In genomic region chrX:50711907-50712306, GRCh38 we compare ENCODE assay signal across 26 cellular contexts.
DNase-seq lines count a peak whose midpoint lies in the region; ATAC-seq, FAIRE-seq and TF ChIP-seq lines count a peak whose summit lies in the region.
"Had no signal": no experiment of that assay in that cellular context is flagged by ENCODE, and none has a peak within 500 bp of the region (broad histone marks: within the 10 kb centered on the region; RNA-seq: fewer than 3 reads in every experiment).

No MANE protein-coding gene starts in this region.

- H3F3A ChIP-seq in GM23338 (replicated peaks; ENCODE audit: low read depth): 0 out of 2 replicates have a peak, but pooled peaks cover 6% of the 10 kb centered on the region

- H3K4me1 Mint-ChIP-seq in GM23338: peaks cover 37% of the 10 kb centered on the region
- H3K4me1 Mint-ChIP-seq in astrocyte (ENCODE audit: low read depth, unreplicated experiment): peaks cover 22% of the 10 kb centered on the region
- H3K4me1 Mint-ChIP-seq in HFFc6 (ENCODE audit: low read depth): no peaks in the 10 kb centered on the region
- H3K4me1 Mint-ChIP-seq: CD14-positive monocyte; CD4-positive, alpha-beta memory T cell; CD4-positive, CD25-positive, alpha-beta regulatory T cell; CD8-positive, alpha-beta memory T cell had no signal

- no peak overlapping the region for H3K4me3 Mint-ChIP-seq in GM23338
- no peak overlapping the region for H3K4me3 Mint-ChIP-seq in astrocyte (ENCODE audit: unreplicated experiment)
- no peak overlapping the region for H3K4me3 Mint-ChIP-seq in HFFc6
- H3K4me3 Mint-ChIP-seq: CD14-positive monocyte; CD4-positive, alpha-beta memory T cell; CD4-positive, CD25-positive, alpha-beta regulatory T cell; CD8-positive, alpha-beta memory T cell had no signal

- H3K9me3 ChIP-seq in astrocyte (ENCODE audit: insufficient read depth, low read depth, low read length): no peaks in the 10 kb centered on the region
- H3K9me3 ChIP-seq in endothelial cell of umbilical vein (replicated peaks; ENCODE audit: control insufficient read depth, insufficient read depth, low read length): no peaks in the 10 kb centered on the region
- H3K9me3 ChIP-seq: A549, BE2C, BLaER1 had no signal

- ATAC-seq in GM23338 (peak; percentile 75), Right ventricle myocardium superior (ENCODE audit: poor library complexity) (no peak), HG02981 (IDR thresholded peaks at IDR 0.05; ENCODE audit: unreplicated experiment) (no peak)
- ATAC-seq: A549, GM12878 had no signal

- H3K9me1 ChIP-seq in endothelial cell of umbilical vein (replicated peaks; ENCODE audit: control insufficient read depth, extremely low read depth, insufficient read depth, low read length): no peaks in the 10 kb centered on the region

- FAIRE-seq in astrocyte (lab: Jason Lieb, UNC) (peak; percentile 85), endothelial cell of umbilical vein (lab: Jason Lieb, UNC) (peak; percentile 37)
- FAIRE-seq: GM12878, GM12892, GM18507 had no signal

- dilution Hi-C loops in endothelial cell of umbilical vein (cut with MboI; ENCODE audit: extremely low pct_ligation_motif_present, low sequenced_read_pairs): no loop called here

- H3K4me3 ChIP-seq in GM23338 (no peak overlapping the region), astrocyte (ENCODE audit: insufficient read depth, low read depth, low read length) (no peak overlapping the region), endothelial cell of umbilical vein (replicated peaks in 1 of 3; ENCODE audit: insufficient read depth in 1 of 3, low read depth in 1 of 3, low read length in 3 of 3) (no peak overlapping the region)
- H3K4me3 ChIP-seq: A549, BLaER1, GM12878 had no signal

- H3K27me3 ChIP-seq in GM23338 (ENCODE audit: insufficient read depth): no peaks in the 10 kb centered on the region
- no peaks in the 10 kb centered on the region for H3K27me3 ChIP-seq in astrocyte (ENCODE audit: insufficient read depth, low read length)
- H3K27me3 ChIP-seq in endothelial cell of umbilical vein (ENCODE audit: control insufficient read depth in 2 of 2, insufficient read depth in 2 of 2, low read length in 2 of 2): no peaks in the 10 kb centered on the region
- H3K27me3 ChIP-seq: BE2C had no signal

- H3K27me3 Mint-ChIP-seq in GM23338 (ENCODE audit: insufficient read depth, low read depth, poor library complexity) (no peaks in the 10 kb centered on the region), astrocyte (ENCODE audit: low read depth, unreplicated experiment) (no peaks in the 10 kb centered on the region), HFFc6 (ENCODE audit: insufficient read depth) (no peaks in the 10 kb centered on the region)
- H3K27me3 Mint-ChIP-seq: CD4-positive, alpha-beta memory T cell; CD4-positive, CD25-positive, alpha-beta regulatory T cell had no signal

- POLR2A ChIA-PET in endothelial cell of umbilical vein (lab: Charles Lee): no interaction called here

- H3K36me3 Mint-ChIP-seq in GM23338 (ENCODE audit: low read depth) (no peaks in the 10 kb centered on the region), astrocyte (ENCODE audit: low read depth, unreplicated experiment) (no peaks in the 10 kb centered on the region), HFFc6 (ENCODE audit: low read depth) (no peaks in the 10 kb centered on the region)
- H3K36me3 Mint-ChIP-seq: CD14-positive monocyte; CD4-positive, alpha-beta memory T cell; CD4-positive, CD25-positive, alpha-beta regulatory T cell; CD8-positive, alpha-beta memory T cell had no signal

- DNase-seq in GM23338 (ENCODE audit: low spot score): no peak
- DNase-seq in astrocyte (ENCODE audit: low read depth): no peak
- no peak for DNase-seq in endothelial cell of umbilical vein (ENCODE audit: low read depth, low spot score)
- DNase-seq in Right ventricle myocardium superior: no peak
- DNase-seq in HFFc6: no peak
- DNase-seq: BE2C; C1 segment of cervical spinal cord; CD4-positive, alpha-beta memory T cell; CD4-positive, CD25-positive, alpha-beta regulatory T cell; CD8-positive, alpha-beta memory T cell; COR-L47; DMS 273 treated with DMSO at 0.1 percent for 48 hours; DMS153; DMS53; DMS79; DND-41; EL; GDM1 had no signal

- CTCF ChIA-PET in endothelial cell of umbilical vein (lab: Charles Lee): interaction anchor here (0.9 kb wide), 1 partner anchor 11 kb away, joined by 3 read pairs; no protein-coding TSS in a partner anchor

- no peaks in the 10 kb centered on the region for H4K20me1 ChIP-seq in GM23338 (replicated peaks; ENCODE audit: insufficient read depth)
- H4K20me1 ChIP-seq in astrocyte (ENCODE audit: insufficient read depth, low read length): no peaks in the 10 kb centered on the region
- no peaks in the 10 kb centered on the region for H4K20me1 ChIP-seq in endothelial cell of umbilical vein (replicated peaks; ENCODE audit: control insufficient read depth, extremely low read depth, insufficient read depth, low read length)
- H4K20me1 ChIP-seq: BLaER1 had no signal

- TF ChIP-seq CTCF in GM23338 (conservative IDR thresholded peaks at IDR 0.05; ENCODE audit: low read depth in 2 of 2) (no peak), astrocyte (IDR thresholded peaks at IDR 0.05; ENCODE audit: insufficient read depth, low read depth, low read length) (no peak), endothelial cell of umbilical vein (IDR thresholded peaks at IDR 0.05; ENCODE audit: extremely low read depth in 1 of 2, insufficient read depth in 1 of 2, low read depth in 1 of 2, low read length in 2 of 2) (no peak), HFFc6 (IDR thresholded peaks at IDR 0.05) (no peak)

- TF ChIP-seq POLR2A in endothelial cell of umbilical vein (IDR thresholded peaks at IDR 0.05; ENCODE audit: low read depth, low read length): no peak

- H3K27ac Mint-ChIP-seq in GM23338 (no peak overlapping the region), astrocyte (ENCODE audit: unreplicated experiment) (peak overlapping the region; percentile 20), HFFc6 (no peak overlapping the region)
- H3K27ac Mint-ChIP-seq: CD14-positive monocyte; CD4-positive, alpha-beta memory T cell; CD4-positive, CD25-positive, alpha-beta regulatory T cell; CD8-positive, alpha-beta memory T cell had no signal

- H3K4me2 ChIP-seq in GM23338: no peak overlapping the region
- H3K4me2 ChIP-seq in astrocyte (ENCODE audit: low read length): no peak overlapping the region
- H3K4me2 ChIP-seq in endothelial cell of umbilical vein (ENCODE audit: insufficient read depth, low read length): no peak overlapping the region
- H3K4me2 ChIP-seq: A549, BLaER1 had no signal

- no peaks in the 10 kb centered on the region; the same call in 2 of the 3 replicates for H3K9me3 Mint-ChIP-seq in GM23338
- H3K9me3 Mint-ChIP-seq in astrocyte (ENCODE audit: unreplicated experiment): no peaks in the 10 kb centered on the region
- no peaks in the 10 kb centered on the region for H3K9me3 Mint-ChIP-seq in HFFc6
- H3K9me3 Mint-ChIP-seq: CD14-positive monocyte; CD4-positive, alpha-beta memory T cell; CD4-positive, CD25-positive, alpha-beta regulatory T cell; CD8-positive, alpha-beta memory T cell had no signal

- BruUV-seq in endothelial cell of umbilical vein (replicated peaks; lab: Mats Ljungman, UMichigan): no TSS peak

- intact Hi-C loops in endothelial cell of umbilical vein (cut with micrococcal nuclease): no loop called here
- intact Hi-C loops in Right ventricle myocardium superior (cut with DNase I): no loop called here

- H3K27ac ChIP-seq in GM23338 (ENCODE audit: low read depth) (no peak overlapping the region), astrocyte (ENCODE audit: low read depth, low read length) (no peak overlapping the region), endothelial cell of umbilical vein (ENCODE audit: insufficient read depth, low read depth, low read length) (no peak overlapping the region)
- H3K27ac ChIP-seq: 22Rv1, A549, BLaER1 had no signal

- no peaks in the 10 kb centered on the region for H3K9me2 ChIP-seq in GM23338 (ENCODE audit: insufficient read depth)

- H3K4me1 ChIP-seq in GM23338 (ENCODE audit: insufficient read depth) (peaks cover 48% of the 10 kb centered on the region), astrocyte (ENCODE audit: insufficient read depth, low read length) (no peaks in the 10 kb centered on the region), endothelial cell of umbilical vein (ENCODE audit: control insufficient read depth, extremely low read depth, insufficient read depth, low read length) (peaks cover 2% of the 10 kb centered on the region)
- H3K4me1 ChIP-seq: A549, BE2C, BLaER1 had no signal

- H3K9ac ChIP-seq in astrocyte (ENCODE audit: low read length) (no peak overlapping the region), endothelial cell of umbilical vein (replicated peaks; ENCODE audit: extremely low read depth, insufficient read depth, low read length) (no peak overlapping the region)
- H3K9ac ChIP-seq: BLaER1 had no signal

- no peaks in the 10 kb centered on the region for H3K79me2 ChIP-seq in GM23338 (replicated peaks; ENCODE audit: insufficient read depth)
- H3K79me2 ChIP-seq in astrocyte (ENCODE audit: insufficient read depth, low read length): no peaks in the 10 kb centered on the region
- no peaks in the 10 kb centered on the region for H3K79me2 ChIP-seq in endothelial cell of umbilical vein (ENCODE audit: control insufficient read depth, insufficient read depth, low read length)

- H2AFZ ChIP-seq in GM23338: no peak overlapping the region
- H2AFZ ChIP-seq in astrocyte (ENCODE audit: low read depth, low read length): no peak overlapping the region
- no peak overlapping the region for H2AFZ ChIP-seq in endothelial cell of umbilical vein (ENCODE audit: low read depth, low read length)

- no peaks in the 10 kb centered on the region for H3K36me3 ChIP-seq in GM23338 (ENCODE audit: insufficient read depth)
- no peaks in the 10 kb centered on the region for H3K36me3 ChIP-seq in astrocyte (ENCODE audit: insufficient read depth, low read length)
- no peaks in the 10 kb centered on the region for H3K36me3 ChIP-seq in endothelial cell of umbilical vein (ENCODE audit: control insufficient read depth in 2 of 2, extremely low read depth in 1 of 2, insufficient read depth in 2 of 2, low read length in 2 of 2)
- H3K36me3 ChIP-seq: BE2C, BLaER1 had no signal

TF ChIP-seq in GM23338, 12 proteins besides CTCF, POLR2A, EP300 and RAD21:
- TF ChIP-seq EZH2phosphoT487 (IDR thresholded peaks at IDR 0.05; ENCODE audit: unreplicated experiment): no peak
- TF ChIP-seq NANOG (IDR thresholded peaks at IDR 0.05; ENCODE audit: borderline replicate concordance): peak; percentile 64; the same call in 1 of the 2 replicates

TF ChIP-seq in endothelial cell of umbilical vein, 7 proteins besides CTCF, POLR2A, EP300 and RAD21:
- TF ChIP-seq MAX (IDR thresholded peaks at IDR 0.05; ENCODE audit: insufficient read depth, insufficient read length) (no peak), MYC (IDR thresholded peaks at IDR 0.05; ENCODE audit: low read depth, low read length) (no peak), FOS (IDR thresholded peaks at IDR 0.05; ENCODE audit: borderline replicate concordance, insufficient read depth, low read length) (no peak), GATA2 (IDR thresholded peaks at IDR 0.05; ENCODE audit: insufficient read depth, insufficient read length, low read depth, low read length) (no peak), JUN (IDR thresholded peaks at IDR 0.05; ENCODE audit: borderline replicate concordance, insufficient read depth, insufficient read length, low read depth) (no peak)
